In the genomic region with DNA sequence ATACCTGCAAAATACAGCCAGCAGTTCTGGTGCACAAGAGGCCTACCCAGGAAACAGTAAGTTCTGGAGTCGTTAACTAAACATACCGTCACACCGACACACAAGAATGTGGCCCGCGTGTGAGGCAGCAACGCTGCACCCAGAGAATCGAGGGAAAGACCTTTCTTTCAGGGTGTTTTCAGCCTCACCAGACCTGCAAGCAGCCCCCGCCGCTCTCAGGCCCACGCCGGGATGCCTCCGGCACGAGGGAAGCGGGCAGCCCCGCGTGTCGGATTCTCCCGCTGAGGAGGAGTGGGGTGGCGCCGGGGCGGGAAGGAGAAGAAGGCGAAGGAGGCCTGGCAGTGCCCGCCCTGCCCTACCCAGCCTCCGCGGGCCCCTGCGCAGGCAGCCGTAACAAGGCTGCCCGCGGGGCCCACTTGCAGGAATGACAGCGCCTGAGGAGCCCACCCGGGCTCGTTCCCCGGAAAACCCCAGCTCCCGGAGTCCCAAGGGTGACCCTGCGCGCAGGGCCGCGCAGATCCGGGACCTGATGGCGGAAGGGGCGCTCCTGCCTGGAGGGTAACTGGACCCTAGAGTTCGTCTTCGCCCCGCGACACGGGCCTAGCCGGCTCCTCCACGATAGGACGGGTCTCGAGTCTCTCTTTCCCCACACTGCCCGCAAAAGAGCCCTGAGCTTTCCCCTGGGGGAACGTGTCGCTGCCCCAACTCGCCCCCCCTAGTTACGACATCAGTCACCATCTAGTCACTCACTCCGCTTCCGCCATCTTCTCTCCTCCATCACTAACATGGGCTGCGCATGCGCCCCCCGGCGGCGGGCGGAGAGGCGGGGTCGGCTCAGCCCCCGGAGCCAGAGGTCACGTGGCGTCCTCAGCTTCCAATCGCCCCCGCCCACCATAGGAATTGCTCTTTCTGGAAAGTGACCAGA, we compare ENCODE assay signal across 8 cellular contexts. TPM values are rescaled to one million over a fixed set of nuclear protein-coding genes. Genes with fewer than 3 reads are reported as not detected.
A peak's percentile ranks its signal among the peaks of the same experiment; 100 is the strongest.
DNase-seq lines count a peak whose midpoint lies in the region; ATAC-seq, FAIRE-seq and TF ChIP-seq lines count a peak whose summit lies in the region.

A gene with protein sequence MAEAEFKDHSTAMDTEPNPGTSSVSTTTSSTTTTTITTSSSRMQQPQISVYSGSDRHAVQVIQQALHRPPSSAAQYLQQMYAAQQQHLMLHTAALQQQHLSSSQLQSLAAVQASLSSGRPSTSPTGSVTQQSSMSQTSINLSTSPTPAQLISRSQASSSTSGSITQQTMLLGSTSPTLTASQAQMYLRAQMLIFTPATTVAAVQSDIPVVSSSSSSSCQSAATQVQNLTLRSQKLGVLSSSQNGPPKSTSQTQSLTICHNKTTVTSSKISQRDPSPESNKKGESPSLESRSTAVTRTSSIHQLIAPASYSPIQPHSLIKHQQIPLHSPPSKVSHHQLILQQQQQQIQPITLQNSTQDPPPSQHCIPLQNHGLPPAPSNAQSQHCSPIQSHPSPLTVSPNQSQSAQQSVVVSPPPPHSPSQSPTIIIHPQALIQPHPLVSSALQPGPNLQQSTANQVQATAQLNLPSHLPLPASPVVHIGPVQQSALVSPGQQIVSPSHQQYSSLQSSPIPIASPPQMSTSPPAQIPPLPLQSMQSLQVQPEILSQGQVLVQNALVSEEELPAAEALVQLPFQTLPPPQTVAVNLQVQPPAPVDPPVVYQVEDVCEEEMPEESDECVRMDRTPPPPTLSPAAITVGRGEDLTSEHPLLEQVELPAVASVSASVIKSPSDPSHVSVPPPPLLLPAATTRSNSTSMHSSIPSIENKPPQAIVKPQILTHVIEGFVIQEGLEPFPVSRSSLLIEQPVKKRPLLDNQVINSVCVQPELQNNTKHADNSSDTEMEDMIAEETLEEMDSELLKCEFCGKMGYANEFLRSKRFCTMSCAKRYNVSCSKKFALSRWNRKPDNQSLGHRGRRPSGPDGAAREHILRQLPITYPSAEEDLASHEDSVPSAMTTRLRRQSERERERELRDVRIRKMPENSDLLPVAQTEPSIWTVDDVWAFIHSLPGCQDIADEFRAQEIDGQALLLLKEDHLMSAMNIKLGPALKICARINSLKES (minus strand): TSS at position 782 of the 925 bp plus-strand sequence. CDS start 18 bp downstream, at position 764.

- no peaks in the 10 kb centered on the region for H3K9me3 ChIP-seq in MM.1S (replicated peaks; ENCODE audit: insufficient read depth, low read length)

- peaks cover 10% of the 10 kb centered on the region for H3K36me3 ChIP-seq in MM.1S (replicated peaks; ENCODE audit: insufficient read depth, low read length)

- FAIRE-seq in G401.6 (lab: Jason Lieb, UNC), result peak; percentile 44

- H3K27ac ChIP-seq in MM.1S (ENCODE audit: low read length), result peak within 1 kb of the TSS; percentile 79

- H3K27me3 ChIP-seq in MM.1S (replicated peaks; ENCODE audit: insufficient read depth, low read length), result no peaks in the 10 kb centered on the region

- no peak; the same call in 1 of the 2 replicates for TF ChIP-seq CTCF in MM.1S (IDR thresholded peaks at IDR 0.05; ENCODE audit: low read length)
- no peak for TF ChIP-seq CTCF in fibroblast of the aortic adventitia (IDR thresholded peaks at IDR 0.05; ENCODE audit: insufficient read depth, low read length)
- no peak for TF ChIP-seq CTCF in nephron (IDR thresholded peaks at IDR 0.05; ENCODE audit: unreplicated experiment in 3 of 3)

- peak within 1 kb of the TSS; percentile 42 for H2AFZ ChIP-seq in MM.1S (ENCODE audit: low read length)

- peaks cover 16% of the 10 kb centered on the region for H3K4me1 ChIP-seq in MM.1S (ENCODE audit: low read length)

- H3K4me3 Mint-ChIP-seq in nephron, result peak within 1 kb of the TSS; percentile 100

- H3K4me1 Mint-ChIP-seq in nephron, result peaks cover 22% of the 10 kb centered on the region

- no peaks in the 10 kb centered on the region for H3K27me3 Mint-ChIP-seq in nephron (ENCODE audit: low read depth)

- peak within 1 kb of the TSS; percentile 92 to 100 (median 100) for H3K27ac Mint-ChIP-seq in nephron

- DNase-seq in HCEC 1CT, result peak; percentile 89
- peak; percentile 95 for DNase-seq in MM.1S
- DNase-seq in SHP77 treated with DMSO at 0.1 percent for 48 hours (lab: John Stamatoyannopoulos, UW), result peak; percentile 67
- peak; percentile 97 for DNase-seq in activated effector memory CD4-positive, alpha-beta T cell treated with anti-CD3 and anti-CD28 coated beads, Interleukin-2, amount 50 U/mL, for 16 hours
- DNase-seq in fibroblast of the aortic adventitia (ENCODE audit: low read depth), result peak; percentile 88
- peak; percentile 95 for DNase-seq in stimulated activated naive CD8-positive, alpha-beta T cell treated with anti-CD3 and anti-CD28 coated beads, Interleukin-15, Interleukin-2, amounts not matched to agents 100 U/mL and 50 U/mL, for 24 hours

- ATAC-seq in stimulated activated naive CD8-positive, alpha-beta T cell treated with anti-CD3 and anti-CD28 coated beads, Interleukin-15, Interleukin-2, amounts not matched to agents 100 U/mL and 50 U/mL, for 24 hours, result peak; percentile 77

- peak within 1 kb of the TSS; percentile 97 for H3K4me2 ChIP-seq in MM.1S (ENCODE audit: low read depth, low read length)

- peaks cover 17% of the 10 kb centered on the region for H3F3A ChIP-seq in MM.1S (ENCODE audit: insufficient read depth, low read length)

- peaks cover 21% of the 10 kb centered on the region for H3K36me3 Mint-ChIP-seq in nephron (ENCODE audit: low read depth)

- H3K4me3 ChIP-seq in MM.1S (ENCODE audit: low read length) (peak within 1 kb of the TSS; percentile 89), fibroblast of the aortic adventitia (ENCODE audit: low read depth, low read length) (peak within 1 kb of the TSS; percentile 97)

- H3K9me2 ChIP-seq in MM.1S (replicated peaks; ENCODE audit: insufficient read depth, low read length), result no peaks in the 10 kb centered on the region

- H3K79me2 ChIP-seq in MM.1S (ENCODE audit: low read length), result peaks cover 54% of the 10 kb centered on the region

- no peaks in the 10 kb centered on the region for H3K9me3 Mint-ChIP-seq in nephron

- no peaks in the 10 kb centered on the region for H4K20me1 ChIP-seq in MM.1S (ENCODE audit: insufficient read depth, low read length)

- peak within 1 kb of the TSS; percentile 95 for H3K9ac ChIP-seq in MM.1S (ENCODE audit: low read length)

RNA-seq across cellular contexts. Expression of the gene that starts here (rescaled TPM):
- 50.4 and 65.6 TPM in 2 replicates for total RNA-seq in fibroblast of the aortic adventitia (ENCODE audit: low replicate concordance)

Comparison
In these comparisons a context has a peak if more than half of its experiments do, and no peak if none do; other contexts are left out.
1. Peak in every context shown above with its lines: DNase-seq, ATAC-seq, H3K4me3 ChIP-seq and H3K27ac ChIP-seq.